ENCODE assay signal across 1 cellular context in genomic region chr2:119759451-119760236, GRCh38.
TF ChIP-seq lines count a peak whose summit lies in the region.

PTPN4 (plus strand) TSS chr2:119759922; CDS start chr2:119809854, 49,932 bp downstream.

TF ChIP-seq in GM12878, 131 proteins besides CTCF, POLR2A, EP300 and RAD21 (continued from another document and continues in another):
- TF ChIP-seq BCLAF1 (IDR thresholded peaks at IDR 0.05) (no peak), EGR1 (IDR thresholded peaks at IDR 0.05; ENCODE audit: borderline replicate concordance in 1 of 2, low read depth in 2 of 2, low read length in 2 of 2) (peak in 1 of 2 experiments; percentile 84; a peak in 2 of 3 replicates), IKZF1 (conservative IDR thresholded peaks at IDR 0.05) (peak; percentile 92), CEBPB (IDR thresholded peaks at IDR 0.05; ENCODE audit: borderline replicate concordance in 1 of 2, low read depth in 2 of 2, low read length in 2 of 2) (no peak), ATF3 (IDR thresholded peaks at IDR 0.05; ENCODE audit: borderline replicate concordance, extremely low read depth, low read depth, low read length) (no peak), ASH2L (IDR thresholded peaks at IDR 0.05; ENCODE audit: borderline replicate concordance, low read depth) (no peak), MLLT1 (IDR thresholded peaks at IDR 0.05) (peak; percentile 81), GATAD2B (conservative IDR thresholded peaks at IDR 0.05; ENCODE audit: low read depth) (peak; percentile 94; the same call in 1 of the 2 replicates), ATF2 (IDR thresholded peaks at IDR 0.05; ENCODE audit: low read length) (no peak; the same call in 1 of the 2 replicates), EED (IDR thresholded peaks at IDR 0.05; ENCODE audit: low read depth) (peak; percentile 49), SREBF2 (IDR thresholded peaks at IDR 0.05; ENCODE audit: low read length) (no peak), KAT2A (conservative IDR thresholded peaks at IDR 0.05; ENCODE audit: control insufficient read depth, low read depth, low read length) (no peak), HDAC2 (IDR thresholded peaks at IDR 0.05) (no peak), CBFB (IDR thresholded peaks at IDR 0.05; ENCODE audit: low read depth) (peak; percentile 98), SREBF1 (IDR thresholded peaks at IDR 0.05; ENCODE audit: low read length) (no peak), BMI1 (IDR thresholded peaks at IDR 0.05; ENCODE audit: borderline replicate concordance) (0 out of 2 replicates have a peak, but pooled peaks have one; percentile 53), PRDM15 (CRISPR knock-in tag; IDR thresholded peaks at IDR 0.05) (no peak), NFIC (IDR thresholded peaks at IDR 0.05; ENCODE audit: low read depth, low read length) (no peak), CREM (IDR thresholded peaks at IDR 0.05; ENCODE audit: low read depth) (peak; percentile 73; the same call in 1 of the 2 replicates), E4F1 (IDR thresholded peaks at IDR 0.05; ENCODE audit: borderline replicate concordance, partially characterized antibody) (peak; percentile 55), FOXK2 (IDR thresholded peaks at IDR 0.05) (peak; percentile 73), SIX5 (IDR thresholded peaks at IDR 0.05; ENCODE audit: low read depth, low read length, severe bottlenecking) (no peak), STAT3 (IDR thresholded peaks at IDR 0.05; ENCODE audit: low read depth, low read length) (no peak), MTA2 (IDR thresholded peaks at IDR 0.05; ENCODE audit: low read depth) (peak; percentile 74), KDM1A (IDR thresholded peaks at IDR 0.05; ENCODE audit: borderline replicate concordance) (no peak), TAF1 (IDR thresholded peaks at IDR 0.05; ENCODE audit: borderline replicate concordance, low read depth, low read length) (peak; percentile 78; the same call in 1 of the 2 replicates), NR2C2 (IDR thresholded peaks at IDR 0.05; ENCODE audit: borderline replicate concordance, control insufficient read depth, insufficient read length, low read depth) (no peak), CREB1 (IDR thresholded peaks at IDR 0.05; ENCODE audit: low read depth) (peak; percentile 60), RAD51 (IDR thresholded peaks at IDR 0.05) (no peak), TARDBP (IDR thresholded peaks at IDR 0.05; ENCODE audit: borderline replicate concordance) (peak; percentile 34; the same call in 1 of the 2 replicates), IRF3 (IDR thresholded peaks at IDR 0.05) (no peak), MXI1 (IDR thresholded peaks at IDR 0.05; ENCODE audit: low read depth, low read length) (peak; percentile 71), SMAD5 (IDR thresholded peaks at IDR 0.05; ENCODE audit: low read depth) (peak; percentile 52; the same call in 1 of the 2 replicates), SP1 (IDR thresholded peaks at IDR 0.05; ENCODE audit: low read depth, low read length) (peak; percentile 12), PAX8 (IDR thresholded peaks at IDR 0.05) (no peak), PBX3 (IDR thresholded peaks at IDR 0.05; ENCODE audit: insufficient replicate concordance, low read depth, low read length) (no peak), CBX5 (IDR thresholded peaks at IDR 0.05; ENCODE audit: low read depth) (peak; percentile 85; the same call in 1 of the 2 replicates), ZBTB11 (CRISPR knock-in tag; IDR thresholded peaks at IDR 0.05) (no peak)
